In genomic region chr2:65277791-65278449, GRCh38 we compare ENCODE assay signal across 1 cellular context.
TF ChIP-seq lines count a peak whose summit lies in the region.

No MANE protein-coding gene starts in this region.

TF ChIP-seq in HepG2, 621 proteins besides CTCF, POLR2A, EP300 and RAD21:
- TF ChIP-seq MYPOP (CRISPR knock-in tag; IDR thresholded peaks at IDR 0.05), result no peak
- TF ChIP-seq KLF9 (CRISPR knock-in tag; IDR thresholded peaks at IDR 0.05; ENCODE audit: low read depth), result no peak
- TF ChIP-seq SNAPC2 (CRISPR knock-in tag; IDR thresholded peaks at IDR 0.05), result no peak
- no peak for TF ChIP-seq ATF3 (CRISPR knock-in tag; IDR thresholded peaks at IDR 0.05)
- TF ChIP-seq ZNF180 (CRISPR knock-in tag; IDR thresholded peaks at IDR 0.05; ENCODE audit: borderline replicate concordance, low read depth), result no peak
- no peak for TF ChIP-seq HNRNPL (IDR thresholded peaks at IDR 0.05; ENCODE audit: low read depth, low read length)
- no peak for TF ChIP-seq ZNF256 (CRISPR knock-in tag; conservative IDR thresholded peaks at IDR 0.05)
- TF ChIP-seq ZNF143 (CRISPR knock-in tag; IDR thresholded peaks at IDR 0.05), result no peak
- no peak for TF ChIP-seq ZNF704 (CRISPR knock-in tag; IDR thresholded peaks at IDR 0.05; ENCODE audit: borderline replicate concordance)
- TF ChIP-seq LCORL (IDR thresholded peaks at IDR 0.05), result no peak
- TF ChIP-seq LCORL (CRISPR knock-in tag; IDR thresholded peaks at IDR 0.05), result no peak
- no peak for TF ChIP-seq TFDP2 (CRISPR knock-in tag; IDR thresholded peaks at IDR 0.05)
- TF ChIP-seq MAFK (conservative IDR thresholded peaks at IDR 0.05 in 1 of 2, IDR thresholded peaks at IDR 0.05 in 1 of 2; ENCODE audit: low read length in 2 of 2), result no peak
- TF ChIP-seq TERF1 (CRISPR knock-in tag; IDR thresholded peaks at IDR 0.05), result no peak
- TF ChIP-seq ZNF552 (CRISPR knock-in tag; IDR thresholded peaks at IDR 0.05; ENCODE audit: borderline replicate concordance), result no peak
- no peak for TF ChIP-seq KMT2A (CRISPR knock-in tag; IDR thresholded peaks at IDR 0.05)
